In genomic region chr15:76311071-76311956, GRCh38 we compare ENCODE assay signal across 8 cellular contexts. TPM values are rescaled to one million over a fixed set of nuclear protein-coding genes. Genes with fewer than 3 reads are reported as not detected.
A peak's percentile ranks its signal among the peaks of the same experiment; 100 is the strongest.
DNase-seq lines count a peak whose midpoint lies in the region; ATAC-seq lines count a peak whose summit lies in the region.

Gene ETFA (minus strand): TSS chr15:76311469. CDS start chr15:76311388, 81 bp downstream.

- peak within 1 kb of the TSS; percentile 59 for H4K5ac ChIP-seq in mesendoderm (ENCODE audit: low read length)

- H3K4me1 ChIP-seq in endocrine pancreas (ENCODE audit: control insufficient read depth, insufficient read depth, low read length) (peaks cover 7% of the 10 kb centered on the region), mesendoderm (ENCODE audit: control insufficient read depth, low read depth, low read length) (no peaks in the 10 kb centered on the region)

- no CpG with 5 or more reads among the region's 60 CpGs for WGBS in mesendoderm (ENCODE audit: extremely low coverage, insufficient coverage, low lambda C conversion rate)

- peak within 1 kb of the TSS; percentile 89 for H3K4me2 ChIP-seq in mesendoderm (ENCODE audit: low read length)

- H3K23ac ChIP-seq in mesendoderm (ENCODE audit: low read length) = no peak within 1 kb of the TSS

- DNase-seq in COR-L47 (lab: John Stamatoyannopoulos, UW) = peak; percentile 97
- DNase-seq in HT1080 (ENCODE audit: low read depth) = peak; percentile 94
- DNase-seq in NOMO-1 (lab: John Stamatoyannopoulos, UW; ENCODE audit: unreplicated experiment in 2 of 2) = peak; percentile 92 to 96
- DNase-seq in activated CD8-positive, alpha-beta memory T cell treated with anti-CD3 and anti-CD28 coated beads for 4 hours (ENCODE audit: low read depth in 2 of 2) = peak; percentile 74 to 82
- DNase-seq in mesendoderm = peak; percentile 98
- DNase-seq in stimulated activated CD8-positive, alpha-beta memory T cell treated with anti-CD3 and anti-CD28 coated beads, Interleukin-12 subunit alpha, Interleukin-12 subunit beta, amount 100 ng/mL, for 4 hours (ENCODE audit: low read depth) = peak; percentile 83

- ATAC-seq in GM21367 (IDR thresholded peaks at IDR 0.05; ENCODE audit: unreplicated experiment) = peak; percentile 92

- H2BK15ac ChIP-seq in mesendoderm (replicated peaks; ENCODE audit: low read depth) = no peak within 1 kb of the TSS

- H2AK5ac ChIP-seq in mesendoderm (ENCODE audit: low read length) = no peak within 1 kb of the TSS

- peak within 1 kb of the TSS; percentile 89 for H3K18ac ChIP-seq in mesendoderm (ENCODE audit: low read length)

- H3K36me3 ChIP-seq in endocrine pancreas (ENCODE audit: control insufficient read depth, insufficient read depth, low read length) (no peaks in the 10 kb centered on the region), mesendoderm (ENCODE audit: control insufficient read depth, insufficient read depth, low read length) (no peaks in the 10 kb centered on the region)

- peak within 1 kb of the TSS; percentile 31 for H3K27ac ChIP-seq in mesendoderm (ENCODE audit: low read depth, low read length)

- no peak within 1 kb of the TSS for H2BK120ac ChIP-seq in mesendoderm (ENCODE audit: low read depth, low read length)

- H4K8ac ChIP-seq in mesendoderm (ENCODE audit: low read depth, low read length) = peak within 1 kb of the TSS; percentile 42

- H3K56ac ChIP-seq in mesendoderm (ENCODE audit: low read length) = peak within 1 kb of the TSS; percentile 95

- H3K27me3 ChIP-seq in endocrine pancreas (ENCODE audit: control insufficient read depth, insufficient read depth, low read length) (no peaks in the 10 kb centered on the region), mesendoderm (ENCODE audit: insufficient read depth, low read length, poor library complexity) (no peaks in the 10 kb centered on the region)

- no peak within 1 kb of the TSS for H2BK5ac ChIP-seq in mesendoderm (ENCODE audit: low read length)

- H3K9ac ChIP-seq in endocrine pancreas (ENCODE audit: control insufficient read depth, insufficient read depth, low read length) (peak within 1 kb of the TSS; percentile 85), mesendoderm (ENCODE audit: low read length) (peak within 1 kb of the TSS; percentile 91)

- peak within 1 kb of the TSS; percentile 84 for H3K4ac ChIP-seq in mesendoderm (ENCODE audit: low read depth, low read length)

- peaks cover 5% of the 10 kb centered on the region for H3K79me2 ChIP-seq in mesendoderm (ENCODE audit: control insufficient read depth, insufficient read depth, low read length)

- H3K79me1 ChIP-seq in mesendoderm (ENCODE audit: low read length) = peaks cover 4% of the 10 kb centered on the region

- H3K4me3 ChIP-seq in endocrine pancreas (ENCODE audit: control insufficient read depth, insufficient read depth, low read length) = peak within 1 kb of the TSS; percentile 82
- H3K4me3 ChIP-seq in mesendoderm (ENCODE audit: low read length) = peak within 1 kb of the TSS; percentile 76

- no peaks in the 10 kb centered on the region for H3K9me3 ChIP-seq in endocrine pancreas (ENCODE audit: control insufficient read depth, low read length)

RNA-seq across cellular contexts. Expression of gene ETFA, which starts in this region (rescaled TPM):
- 130 and 131 TPM in 2 replicates for total RNA-seq in HT1080 (2014; rRNA removed; shearing (Covaris generic))
- 119 and 128 TPM in 2 replicates for polyA plus RNA-seq in HT1080 (2015; cell fraction: cytosol; rRNA removed)
- polyA plus RNA-seq in HT1080 (2015; cell fraction: nucleus; rRNA removed) = 89.3 and 94.1 TPM in 2 replicates
- polyA plus RNA-seq in mesendoderm (2013, experiment 1 of 2) = 46.7 TPM
- polyA plus RNA-seq in mesendoderm (2013, experiment 2 of 2) = 47.7 TPM

Comparison
In these comparisons a context has a peak if more than half of its experiments do, and no peak if none do; other contexts are left out.
1. Peak in every context shown above with its lines: DNase-seq, ATAC-seq, H3K4me3 ChIP-seq and H3K27ac ChIP-seq.